Comparison of ENCODE assay signal across 30 cellular contexts in the genomic region with DNA sequence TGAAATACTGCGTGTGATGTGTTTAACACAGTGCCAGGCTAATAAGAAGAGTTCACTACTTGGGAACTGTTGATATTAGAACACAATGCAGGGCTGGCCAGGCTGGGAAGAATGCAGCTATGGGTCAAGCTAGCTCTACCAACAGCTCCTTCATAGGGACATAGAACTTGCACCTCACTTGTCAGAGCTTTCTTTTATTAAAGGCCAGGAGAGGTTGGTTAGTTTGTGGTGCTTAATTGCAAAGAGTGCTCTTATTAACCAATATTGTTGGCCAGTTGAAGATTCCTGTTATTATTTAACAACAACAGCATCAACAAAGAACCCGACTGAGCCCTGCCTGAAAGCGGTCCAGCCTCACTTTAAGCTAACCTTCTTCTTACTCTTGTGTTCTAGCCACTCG. TPM values are rescaled to one million over a fixed set of nuclear protein-coding genes. Genes with fewer than 3 reads are reported as not detected.
"Had no signal": no experiment of that assay in that cellular context is flagged by ENCODE, and none has a peak within 500 bp of the region (broad histone marks: within the 10 kb centered on the region; RNA-seq: fewer than 3 reads in every experiment).

No MANE protein-coding gene starts in this region.

- H3K9me3 ChIP-seq: Peyer's patch, SJCRH30, SK-N-SH had no signal

- H3K27ac Mint-ChIP-seq: activated CD4-positive, alpha-beta memory T cell treated with anti-CD3 and anti-CD28 coated beads, Interleukin-2, amount 10 ng/mL, durations not matched to agents 7 days and 5 days; activated CD4-positive, alpha-beta T cell treated with anti-CD3 and anti-CD28 coated beads for 36 hours; activated naive CD4-positive, alpha-beta T cell treated with anti-CD3 and anti-CD28 coated beads, Interleukin-2, amount 10 ng/mL, durations not matched to agents 7 days and 5 days; activated naive CD8-positive, alpha-beta T cell treated with anti-CD3 and anti-CD28 coated beads for 36 hours; activated T-helper 17 cell treated with anti-CD3 and anti-CD28 coated beads, Interleukin-2, amount 50 U/mL, for 72 hours had no signal

- H3K9me3 Mint-ChIP-seq: activated CD4-positive, alpha-beta memory T cell treated with anti-CD3 and anti-CD28 coated beads, Interleukin-2, amount 10 ng/mL, durations not matched to agents 7 days and 5 days; activated naive CD4-positive, alpha-beta T cell treated with anti-CD3 and anti-CD28 coated beads, Interleukin-2, amount 10 ng/mL, durations not matched to agents 7 days and 5 days; activated naive CD8-positive, alpha-beta T cell treated with anti-CD3 and anti-CD28 coated beads for 36 hours had no signal

- H3K36me3 ChIP-seq: brain microvascular endothelial cell, cardiac muscle cell, Peyer's patch, SJCRH30, WERI-Rb-1 had no signal

- H3K36me3 Mint-ChIP-seq: activated naive CD4-positive, alpha-beta T cell treated with anti-CD3 and anti-CD28 coated beads, Interleukin-2, amount 10 ng/mL, durations not matched to agents 7 days and 5 days; activated naive CD8-positive, alpha-beta T cell treated with anti-CD3 and anti-CD28 coated beads for 36 hours had no signal

- H3K4me2 ChIP-seq: SK-N-SH had no signal

- H3K9me2 ChIP-seq: SK-N-SH had no signal

- H3K4me1 Mint-ChIP-seq: activated CD4-positive, alpha-beta memory T cell treated with anti-CD3 and anti-CD28 coated beads, Interleukin-2, amount 10 ng/mL, durations not matched to agents 7 days and 5 days; activated CD4-positive, alpha-beta T cell treated with anti-CD3 and anti-CD28 coated beads for 36 hours; activated naive CD4-positive, alpha-beta T cell treated with anti-CD3 and anti-CD28 coated beads, Interleukin-2, amount 10 ng/mL, durations not matched to agents 7 days and 5 days; activated naive CD8-positive, alpha-beta T cell treated with anti-CD3 and anti-CD28 coated beads for 36 hours; activated T-helper 17 cell treated with anti-CD3 and anti-CD28 coated beads, Interleukin-2, amount 50 U/mL, for 72 hours had no signal

- DNase-seq: activated CD4-positive, alpha-beta memory T cell treated with anti-CD3 and anti-CD28 coated beads, Interleukin-2, amount 10 ng/mL, durations not matched to agents 7 days and 5 days; activated CD4-positive, alpha-beta T cell treated with anti-CD3 and anti-CD28 coated beads for 36 hours; activated CD4-positive, alpha-beta T cell treated with anti-CD3 and anti-CD28 coated beads, Interleukin-2, amount 50 U/mL, for 1 hour; activated gamma-delta T cell; activated naive CD4-positive, alpha-beta T cell treated with anti-CD3 and anti-CD28 coated beads, Interleukin-2, amount 10 ng/mL, durations not matched to agents 7 days and 5 days; activated naive CD8-positive, alpha-beta T cell treated with anti-CD3 and anti-CD28 coated beads for 36 hours; activated T-cell treated with anti-CD3 and anti-CD28 coated beads for 4 hours; activated T-cell treated with anti-CD3 and anti-CD28 coated beads, Interleukin-2, amount 50 U/mL, for 48 hours; brain microvascular endothelial cell; KG1; NCI-H1092; NCI-H1417; NCI-H1930; NCI-H2171; NCI-H2227 treated with DMSO at 0.1 percent for 48 hours; NCI-H446 treated with DMSO at 0.1 percent for 48 hours; NCI-H526; NCI-H774; NK-92 treated with Interleukin-12 subunit alpha and Interleukin-12 subunit beta, amount 100 ng/mL, for 24 hours; Peyer's patch; Right ventricle myocardium superior; SJCRH30; SK-N-SH; T-helper 1 cell; WERI-Rb-1 had no signal

- H3K4me1 ChIP-seq: SJCRH30 had no signal

- H3K27me3 ChIP-seq: brain microvascular endothelial cell, Peyer's patch, SJCRH30 had no signal

- ATAC-seq: activated CD4-positive, alpha-beta T cell treated with anti-CD3 and anti-CD28 coated beads for 36 hours; activated T-helper 17 cell treated with anti-CD3 and anti-CD28 coated beads, Interleukin-2, amount 50 U/mL, for 72 hours had no signal

- H3K4me3 ChIP-seq: cardiac muscle cell, Peyer's patch, SJCRH30 had no signal

- H3K4me3 Mint-ChIP-seq: activated CD4-positive, alpha-beta memory T cell treated with anti-CD3 and anti-CD28 coated beads, Interleukin-2, amount 10 ng/mL, durations not matched to agents 7 days and 5 days; activated CD4-positive, alpha-beta T cell treated with anti-CD3 and anti-CD28 coated beads for 36 hours; activated naive CD4-positive, alpha-beta T cell treated with anti-CD3 and anti-CD28 coated beads, Interleukin-2, amount 10 ng/mL, durations not matched to agents 7 days and 5 days; activated naive CD8-positive, alpha-beta T cell treated with anti-CD3 and anti-CD28 coated beads for 36 hours; activated T-helper 17 cell treated with anti-CD3 and anti-CD28 coated beads, Interleukin-2, amount 50 U/mL, for 72 hours had no signal

- H3K27ac ChIP-seq: brain microvascular endothelial cell, cardiac muscle cell, RWPE1, SJCRH30, WERI-Rb-1 had no signal

- H3K9ac ChIP-seq: SK-N-SH had no signal

- H3K27me3 Mint-ChIP-seq: activated CD4-positive, alpha-beta memory T cell treated with anti-CD3 and anti-CD28 coated beads, Interleukin-2, amount 10 ng/mL, durations not matched to agents 7 days and 5 days had no signal

RNA-seq across cellular contexts. Expression of a gene that starts 43.5 kb away (rescaled TPM):
- total RNA-seq: activated CD4-positive, alpha-beta memory T cell treated with anti-CD3 and anti-CD28 coated beads, Interleukin-2, amount 10 ng/mL, durations not matched to agents 7 days and 5 days; activated CD4-positive, alpha-beta T cell treated with anti-CD3 and anti-CD28 coated beads for 36 hours; activated CD8-positive, alpha-beta memory T cell treated with anti-CD3 and anti-CD28 coated beads for 36 hours; activated naive CD8-positive, alpha-beta T cell treated with anti-CD3 and anti-CD28 coated beads for 36 hours; Right ventricle myocardium superior; T-helper 2 cell treated with Interferon-gamma antibody and Interleukin-4, amounts not matched to agents 100 ng/mL and 5 ng/mL, for 36 hours had no signal
- polyA plus RNA-seq: cardiac muscle cell had no signal
